In genomic region chr10:80477813-80478212, GRCh38 we compare ENCODE assay signal across 12 cellular contexts. TPM values are rescaled to one million over a fixed set of nuclear protein-coding genes. Genes with fewer than 3 reads are reported as not detected.
A peak's percentile ranks its signal among the peaks of the same experiment; 100 is the strongest.
DNase-seq lines count a peak whose midpoint lies in the region; ATAC-seq and TF ChIP-seq lines count a peak whose summit lies in the region.
"Had no signal": no experiment of that assay in that cellular context is flagged by ENCODE, and none has a peak within 500 bp of the region (broad histone marks: within the 10 kb centered on the region; RNA-seq: fewer than 3 reads in every experiment).

No MANE protein-coding gene starts in this region.

- peak; percentile 26 for DNase-seq in activated T-cell treated with anti-CD3 and anti-CD28 coated beads, Interleukin-2, amount 50 U/mL, for 24 hours
- DNase-seq in activated T-cell treated with anti-CD3 and anti-CD28 coated beads, Interleukin-2, amount 50 U/mL, for 1 hour: no peak
- DNase-seq in activated T-cell treated with anti-CD3 and anti-CD28 coated beads, Interleukin-2, amount 50 U/mL, for 72 hours: no peak
- DNase-seq in fibroblast of the aortic adventitia (ENCODE audit: low read depth) (peak; percentile 71), occipital lobe (lab: John Stamatoyannopoulos, UW) (no peak), UCSD-AML1 (lab: John Stamatoyannopoulos, UW; ENCODE audit: unreplicated experiment) (no peak), PC-3 (no peak)
- no peak for DNase-seq in stimulated activated effector memory CD8-positive, alpha-beta T cell treated with anti-CD3 and anti-CD28 coated beads, Interleukin-12 subunit alpha, Interleukin-12 subunit beta, amount 100 ng/mL, for 72 hours (ENCODE audit: low spot score in 2 of 2)
- DNase-seq: activated gamma-delta T cell, NCI-H1417, right lobe of liver, SIG-M5 had no signal

- no peak overlapping the region for H3K9ac ChIP-seq in PC-3 (ENCODE audit: low read length)

- H3K4me3 Mint-ChIP-seq in activated T-cell treated with anti-CD3 and anti-CD28 coated beads, Interleukin-2, amount 50 U/mL, for 24 hours: peak overlapping the region; percentile 4
- peak overlapping the region in 1 of 2 donors; percentile 51 for H3K4me3 Mint-ChIP-seq in activated T-cell treated with anti-CD3 and anti-CD28 coated beads, Interleukin-2, amount 50 U/mL, for 72 hours
- H3K4me3 Mint-ChIP-seq in stimulated activated effector memory CD8-positive, alpha-beta T cell treated with anti-CD3 and anti-CD28 coated beads, Interleukin-12 subunit alpha, Interleukin-12 subunit beta, amount 100 ng/mL, for 72 hours: no peak overlapping the region

- no peaks in the 10 kb centered on the region for H4K20me1 ChIP-seq in PC-3 (ENCODE audit: low read length)

- no peak overlapping the region for H3K27ac ChIP-seq in PC-3 (ENCODE audit: low read length)
- H3K27ac ChIP-seq: right lobe of liver had no signal

- H3K4me2 ChIP-seq in PC-3 (ENCODE audit: low read length): no peak overlapping the region

- H3K27me3 Mint-ChIP-seq in activated T-cell treated with anti-CD3 and anti-CD28 coated beads, Interleukin-2, amount 50 U/mL, for 24 hours: no peaks in the 10 kb centered on the region
- no peaks in the 10 kb centered on the region for H3K27me3 Mint-ChIP-seq in activated T-cell treated with anti-CD3 and anti-CD28 coated beads, Interleukin-2, amount 50 U/mL, for 72 hours (ENCODE audit: low read depth)

- no peaks in the 10 kb centered on the region for H3K79me2 ChIP-seq in PC-3 (ENCODE audit: low read length)

- CTCF ChIA-PET in PC-3 (lab: Charles Lee): no interaction called here

- H2AFZ ChIP-seq in PC-3 (ENCODE audit: low read length): no peak overlapping the region

- no peaks in the 10 kb centered on the region for H3K36me3 ChIP-seq in PC-3 (ENCODE audit: low read depth, low read length)

- no TSS peak for BruUV-seq in PC-3 (replicated peaks; lab: Mats Ljungman, UMichigan)

- ATAC-seq in activated T-cell treated with anti-CD3 and anti-CD28 coated beads, Interleukin-2, amount 50 U/mL, for 72 hours (replicated peaks in 1 of 2): peak; percentile 21 to 45
- peak; percentile 69 for ATAC-seq in stimulated activated effector memory CD8-positive, alpha-beta T cell treated with anti-CD3 and anti-CD28 coated beads, Interleukin-12 subunit alpha, Interleukin-12 subunit beta, amount 100 ng/mL, for 72 hours
- no peak for ATAC-seq in PC-3

- POLR2A ChIA-PET in PC-3 (lab: Charles Lee; ENCODE audit: unreplicated experiment): no interaction called here

- H3K9me3 Mint-ChIP-seq in activated T-cell treated with anti-CD3 and anti-CD28 coated beads, Interleukin-2, amount 50 U/mL, for 24 hours: no peaks in the 10 kb centered on the region
- peaks cover 4 to 5% of the 10 kb centered on the region in 2 donors for H3K9me3 Mint-ChIP-seq in activated T-cell treated with anti-CD3 and anti-CD28 coated beads, Interleukin-2, amount 50 U/mL, for 72 hours
- H3K9me3 Mint-ChIP-seq in stimulated activated effector memory CD8-positive, alpha-beta T cell treated with anti-CD3 and anti-CD28 coated beads, Interleukin-12 subunit alpha, Interleukin-12 subunit beta, amount 100 ng/mL, for 72 hours: peaks cover 6% of the 10 kb centered on the region

- peaks cover 75% of the 10 kb centered on the region for H3K4me1 Mint-ChIP-seq in activated T-cell treated with anti-CD3 and anti-CD28 coated beads, Interleukin-2, amount 50 U/mL, for 24 hours (ENCODE audit: low read depth)
- peaks cover 66% of the 10 kb centered on the region for H3K4me1 Mint-ChIP-seq in activated T-cell treated with anti-CD3 and anti-CD28 coated beads, Interleukin-2, amount 50 U/mL, for 72 hours (ENCODE audit: low read depth)
- peaks cover 43% of the 10 kb centered on the region for H3K4me1 Mint-ChIP-seq in stimulated activated effector memory CD8-positive, alpha-beta T cell treated with anti-CD3 and anti-CD28 coated beads, Interleukin-12 subunit alpha, Interleukin-12 subunit beta, amount 100 ng/mL, for 72 hours

- no peaks in the 10 kb centered on the region for H3K27me3 ChIP-seq in PC-3 (ENCODE audit: low read length)
- H3K27me3 ChIP-seq: right lobe of liver had no signal

- intact Hi-C loops in PC-3 (cut with micrococcal nuclease): no loop called here

- no peaks in the 10 kb centered on the region for H3K9me2 ChIP-seq in PC-3 (replicated peaks; ENCODE audit: low read length)

- TF ChIP-seq CTCF in fibroblast of the aortic adventitia (IDR thresholded peaks at IDR 0.05; ENCODE audit: insufficient read depth, low read length): no peak
- TF ChIP-seq CTCF in PC-3 (conservative IDR thresholded peaks at IDR 0.05; ENCODE audit: low read depth, low read length): no peak

- H3K27ac Mint-ChIP-seq in activated T-cell treated with anti-CD3 and anti-CD28 coated beads, Interleukin-2, amount 50 U/mL, for 24 hours: peak overlapping the region; percentile 83
- peak overlapping the region; percentile 97 for H3K27ac Mint-ChIP-seq in activated T-cell treated with anti-CD3 and anti-CD28 coated beads, Interleukin-2, amount 50 U/mL, for 72 hours
- peak overlapping the region; percentile 83 for H3K27ac Mint-ChIP-seq in stimulated activated effector memory CD8-positive, alpha-beta T cell treated with anti-CD3 and anti-CD28 coated beads, Interleukin-12 subunit alpha, Interleukin-12 subunit beta, amount 100 ng/mL, for 72 hours

- no peaks in the 10 kb centered on the region for H3K9me3 ChIP-seq in PC-3 (ENCODE audit: low read length)
- H3K9me3 ChIP-seq: right lobe of liver had no signal

- H3F3A ChIP-seq in PC-3 (ENCODE audit: low read length, unreplicated experiment): no peaks in the 10 kb centered on the region

- H3K4me3 ChIP-seq in fibroblast of the aortic adventitia (ENCODE audit: low read depth, low read length) (no peak overlapping the region), PC-3 (ENCODE audit: low read length) (no peak overlapping the region)
- H3K4me3 ChIP-seq: right lobe of liver had no signal

- H3K36me3 Mint-ChIP-seq in activated T-cell treated with anti-CD3 and anti-CD28 coated beads, Interleukin-2, amount 50 U/mL, for 24 hours (ENCODE audit: low read depth): peaks cover 64% of the 10 kb centered on the region
- peaks cover 11 to 28% of the 10 kb centered on the region in 2 donors for H3K36me3 Mint-ChIP-seq in activated T-cell treated with anti-CD3 and anti-CD28 coated beads, Interleukin-2, amount 50 U/mL, for 72 hours (ENCODE audit: insufficient read depth in 2 of 2)
- peaks cover 39% of the 10 kb centered on the region for H3K36me3 Mint-ChIP-seq in stimulated activated effector memory CD8-positive, alpha-beta T cell treated with anti-CD3 and anti-CD28 coated beads, Interleukin-12 subunit alpha, Interleukin-12 subunit beta, amount 100 ng/mL, for 72 hours

- no peaks in the 10 kb centered on the region for H3K4me1 ChIP-seq in PC-3 (ENCODE audit: insufficient read depth, low read length)

RNA-seq across cellular contexts. Expression of gene TSPAN14, which starts 23.7 kb away (rescaled TPM):
- total RNA-seq in activated T-cell treated with anti-CD3 and anti-CD28 coated beads, Interleukin-2, amount 50 U/mL, for 72 hours: 10 to 100 TPM; 44.2 to 47.8 TPM
- 21.3 and 107 TPM in 2 replicates for total RNA-seq in fibroblast of the aortic adventitia (ENCODE audit: low replicate concordance)
- total RNA-seq in occipital lobe: 35.7 TPM
- not detected in 2 replicates for total RNA-seq in PC-3 (2014; rRNA removed)

RNA-seq across cellular contexts. Expression of gene SH2D4B, which starts 59.9 kb away (rescaled TPM):
- total RNA-seq in activated T-cell treated with anti-CD3 and anti-CD28 coated beads, Interleukin-2, amount 50 U/mL, for 72 hours: under 1 TPM; 0.34 to 0.46 TPM
- not detected in 2 replicates for total RNA-seq in fibroblast of the aortic adventitia (ENCODE audit: low replicate concordance)
- 1.4 TPM for total RNA-seq in occipital lobe
- not detected in 2 replicates for total RNA-seq in PC-3 (2014; rRNA removed)
- total RNA-seq: right lobe of liver had no signal

Comparison
In these comparisons a context has a peak if more than half of its experiments do, and no peak if none do; other contexts are left out.
1. DNase-seq: peak in activated T-cell treated with anti-CD3 and anti-CD28 coated beads, Interleukin-2, amount 50 U/mL, for 24 hours (single experiment) and fibroblast of the aortic adventitia (single experiment); none in activated T-cell treated with anti-CD3 and anti-CD28 coated beads, Interleukin-2, amount 50 U/mL, for 1 hour (single experiment), activated T-cell treated with anti-CD3 and anti-CD28 coated beads, Interleukin-2, amount 50 U/mL, for 72 hours (0 of 2), stimulated activated effector memory CD8-positive, alpha-beta T cell treated with anti-CD3 and anti-CD28 coated beads, Interleukin-12 subunit alpha, Interleukin-12 subunit beta, amount 100 ng/mL, for 72 hours (0 of 2), occipital lobe (single experiment), UCSD-AML1 (single experiment) and PC-3 (single experiment).
2. RNA of gene TSPAN14, which starts 23.7 kb away (total RNA-seq): 44.2 to 47.8 TPM in activated T-cell treated with anti-CD3 and anti-CD28 coated beads, Interleukin-2, amount 50 U/mL, for 72 hours, 35.7 TPM in occipital lobe (single experiment) and 21.3 to 107 TPM in fibroblast of the aortic adventitia; not detected in PC-3; every median in the first group is over 10 times any median in the second.
3. Peak in every context shown above with its lines, with median percentiles within 50 percentile points of each other: H3K27ac Mint-ChIP-seq.